Comparison of ENCODE assay signal across 15 cellular contexts in the genomic region with DNA sequence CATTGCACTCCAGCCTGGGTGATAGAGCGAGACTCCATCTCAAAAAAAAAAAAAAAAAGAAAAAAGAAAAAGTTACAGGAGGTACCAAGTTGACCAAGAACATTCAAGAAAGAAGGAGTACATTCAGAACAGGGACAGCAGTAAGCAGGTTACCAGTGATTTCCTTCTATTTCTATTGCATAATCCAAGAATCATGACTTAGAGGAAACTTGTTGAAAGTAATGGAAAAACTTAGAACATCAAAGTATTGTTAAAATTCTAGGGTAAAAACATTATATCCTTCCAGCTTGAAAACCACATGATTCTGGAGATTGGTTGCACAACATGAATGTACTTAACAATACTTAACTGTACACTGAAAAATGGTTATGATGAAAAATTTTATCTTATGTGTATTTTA. TPM values are rescaled to one million over a fixed set of nuclear protein-coding genes. Genes with fewer than 3 reads are reported as not detected.
A peak's percentile ranks its signal among the peaks of the same experiment; 100 is the strongest.
DNase-seq lines count a peak whose midpoint lies in the region; ATAC-seq, FAIRE-seq and TF ChIP-seq lines count a peak whose summit lies in the region.
"Had no signal": no experiment of that assay in that cellular context is flagged by ENCODE, and none has a peak within 500 bp of the region (broad histone marks: within the 10 kb centered on the region; RNA-seq: fewer than 3 reads in every experiment).

No MANE protein-coding gene starts in this region.

- intact Hi-C loops in Calu3 (cut with micrococcal nuclease; ENCODE audit: unreplicated experiment): loop anchor here (1.0 to 5.0 kb wide), 4 partner anchors 15 to 156 kb away; no protein-coding TSS in a partner anchor
- intact Hi-C loops in lower lobe of right lung (cut with DNase I): no loop called here
- intact Hi-C loops in activated T-helper 2 cell treated with anti-CD3 and anti-CD28 coated beads, Interferon-gamma antibody, Interleukin-2, Interleukin-4, amounts not matched to agents 10 μg/mL and 5 μg/mL and 100 μg/mL, durations not matched to agents 14 hours and 24 hours and 36 hours (cut with micrococcal nuclease): no loop called here

- no peak for TF ChIP-seq RAD21 in H1 (IDR thresholded peaks at IDR 0.05 in 1 of 2, conservative IDR thresholded peaks at IDR 0.05 in 1 of 2; ENCODE audit: low read depth in 2 of 2, low read length in 2 of 2)

- no peaks in the 10 kb centered on the region for H3K23me2 ChIP-seq in H1 (ENCODE audit: low read depth, low read length)

- H3K36me3 ChIP-seq in Karpas-422 (ENCODE audit: insufficient read depth, low read length) (no peaks in the 10 kb centered on the region), H1 (ENCODE audit: control insufficient read depth in 2 of 4, insufficient read depth in 4 of 4, low read length in 3 of 4) (no peaks in the 10 kb centered on the region), lower lobe of right lung (no peaks in the 10 kb centered on the region)

- H2AFZ ChIP-seq in Karpas-422 (ENCODE audit: low read length): no peak overlapping the region
- H2AFZ ChIP-seq in H1 (ENCODE audit: low read length): no peak overlapping the region

- DNase-seq in Calu3 (no peak), Karpas-422 (no peak), H1 (ENCODE audit: low read depth in 1 of 2, low spot score in 2 of 2) (no peak), lower lobe of right lung (no peak), HuH-7.5 (ENCODE audit: low spot score) (no peak), RCC 7860 (ENCODE audit: low spot score) (no peak), NCI-H187 (lab: John Stamatoyannopoulos, UW) (no peak)
- DNase-seq in activated T-helper 2 cell treated with anti-CD3 and anti-CD28 coated beads, Interferon-gamma antibody, Interleukin-2, Interleukin-4, amounts not matched to agents 10 μg/mL and 5 μg/mL and 100 μg/mL, durations not matched to agents 14 hours and 24 hours and 36 hours (ENCODE audit: low spot score): no peak
- DNase-seq: COR-L47, NCI-H1417 treated with DMSO at 0.1 percent for 48 hours, NCI-H2029 treated with DMSO at 0.1 percent for 48 hours, NCI-H524, SIG-M5 had no signal

- H3K27ac Mint-ChIP-seq in Calu3 (ENCODE audit: unreplicated experiment): peak overlapping the region; percentile 57
- H3K27ac Mint-ChIP-seq in activated T-helper 2 cell treated with anti-CD3 and anti-CD28 coated beads, Interferon-gamma antibody, Interleukin-2, Interleukin-4, amounts not matched to agents 10 μg/mL and 5 μg/mL and 100 μg/mL, durations not matched to agents 14 hours and 24 hours and 36 hours: no peak overlapping the region

- H2BK15ac ChIP-seq in H1 (ENCODE audit: low read length): no peak overlapping the region

- TF ChIP-seq EP300 in H1 (IDR thresholded peaks at IDR 0.05; ENCODE audit: borderline replicate concordance in 1 of 2, low read depth in 2 of 2, low read length in 2 of 2): no peak

- H2BK120ac ChIP-seq in H1 (replicated peaks; ENCODE audit: low read depth, low read length): no peak overlapping the region

- BruUV-seq in Calu3 (replicated peaks; lab: Mats Ljungman, UMichigan): no TSS peak

- no peak overlapping the region for H2AK5ac ChIP-seq in H1 (ENCODE audit: low read depth, low read length)

- H3K9me2 ChIP-seq in Karpas-422 (replicated peaks; ENCODE audit: insufficient read depth, low read length): no peaks in the 10 kb centered on the region

- H3K4me3 Mint-ChIP-seq in Calu3 (ENCODE audit: low read depth, unreplicated experiment): no peak overlapping the region
- no peak overlapping the region for H3K4me3 Mint-ChIP-seq in activated T-helper 2 cell treated with anti-CD3 and anti-CD28 coated beads, Interferon-gamma antibody, Interleukin-2, Interleukin-4, amounts not matched to agents 10 μg/mL and 5 μg/mL and 100 μg/mL, durations not matched to agents 14 hours and 24 hours and 36 hours (ENCODE audit: low read depth)

- peaks cover 15% of the 10 kb centered on the region; the same call in 1 of the 2 replicates for H4K20me1 ChIP-seq in Karpas-422 (ENCODE audit: insufficient read depth, low read depth, low read length)
- H4K20me1 ChIP-seq in H1 (replicated peaks in 1 of 2; ENCODE audit: control insufficient read depth in 1 of 2, insufficient read depth in 2 of 2, low read length in 2 of 2): no peaks in the 10 kb centered on the region

- H4K5ac ChIP-seq in H1 (ENCODE audit: insufficient read length, low read depth, low read length): peak overlapping the region; percentile 49

- H2BK12ac ChIP-seq in H1 (ENCODE audit: low read depth, low read length): no peak overlapping the region

- no peak overlapping the region for H3K4ac ChIP-seq in H1 (replicated peaks; ENCODE audit: insufficient read length, low read depth, low read length)

- FAIRE-seq in H1 (lab: Jason Lieb, UNC) (no peak), RCC 7860 (lab: Jason Lieb, UNC) (no peak)
- FAIRE-seq: A204.1 had no signal

- H3K9me3 Mint-ChIP-seq in Calu3 (ENCODE audit: low read depth, unreplicated experiment): no peaks in the 10 kb centered on the region
- no peaks in the 10 kb centered on the region for H3K9me3 Mint-ChIP-seq in activated T-helper 2 cell treated with anti-CD3 and anti-CD28 coated beads, Interferon-gamma antibody, Interleukin-2, Interleukin-4, amounts not matched to agents 10 μg/mL and 5 μg/mL and 100 μg/mL, durations not matched to agents 14 hours and 24 hours and 36 hours

- TF ChIP-seq CTCF in Calu3 (IDR thresholded peaks at IDR 0.05; ENCODE audit: unreplicated experiment) (no peak), H1 (IDR thresholded peaks at IDR 0.05; ENCODE audit: control extremely low read depth in 1 of 3, insufficient read depth in 1 of 3, low read depth in 1 of 3, low read length in 3 of 3) (no peak), lower lobe of right lung (IDR thresholded peaks at IDR 0.05) (no peak)

- H3K4me1 ChIP-seq in Karpas-422 (ENCODE audit: low read length): peaks cover 96% of the 10 kb centered on the region
- H3K4me1 ChIP-seq in H1 (replicated peaks in 1 of 4; ENCODE audit: control insufficient read depth in 3 of 4, insufficient read depth in 4 of 4, low read length in 3 of 4): peaks cover 2 to 37% (median 27%) of the 10 kb centered on the region in 4 experiments
- no peaks in the 10 kb centered on the region for H3K4me1 ChIP-seq in lower lobe of right lung

- H3K23ac ChIP-seq in H1 (ENCODE audit: insufficient read length): no peak overlapping the region

- H3K79me1 ChIP-seq in H1 (ENCODE audit: low read depth, low read length): no peaks in the 10 kb centered on the region

- H3K36me3 Mint-ChIP-seq in Calu3 (ENCODE audit: insufficient read depth, unreplicated experiment): peaks cover 12% of the 10 kb centered on the region
- no peaks in the 10 kb centered on the region for H3K36me3 Mint-ChIP-seq in activated T-helper 2 cell treated with anti-CD3 and anti-CD28 coated beads, Interferon-gamma antibody, Interleukin-2, Interleukin-4, amounts not matched to agents 10 μg/mL and 5 μg/mL and 100 μg/mL, durations not matched to agents 14 hours and 24 hours and 36 hours (ENCODE audit: low read depth)

- H3K56ac ChIP-seq in H1 (replicated peaks; ENCODE audit: insufficient read length, low read depth, low read length): no peak overlapping the region

- H3K79me2 ChIP-seq in Karpas-422 (ENCODE audit: low read length) (peaks cover 100% of the 10 kb centered on the region), H1 (ENCODE audit: control insufficient read depth in 1 of 2, insufficient read depth in 2 of 2, low read length in 2 of 2) (peaks cover 3 to 68% of the 10 kb centered on the region in 2 experiments; a peak in 3 of 4 replicates)

- H3K14ac ChIP-seq in H1 (ENCODE audit: insufficient read length): no peak overlapping the region

- H3K9ac ChIP-seq in Karpas-422 (ENCODE audit: low read length): no peak overlapping the region
- no peak overlapping the region for H3K9ac ChIP-seq in H1 (replicated peaks in 1 of 4; ENCODE audit: extremely low read depth in 1 of 4, low read depth in 3 of 4, low read length in 3 of 4)

- no peak overlapping the region for H4K8ac ChIP-seq in H1 (ENCODE audit: extremely low read depth, insufficient read depth, low read length)

- H2BK20ac ChIP-seq in H1 (ENCODE audit: low read length): no peak overlapping the region

- CTCF ChIA-PET in Calu3 (lab: Charles Lee): interaction anchor here (0.7 to 4.8 kb wide), 6 partner anchors 14 to 766 kb away, joined by 4 to 45 read pairs (median 14); no protein-coding TSS in a partner anchor
- CTCF ChIA-PET in H1 (lab: Charles Lee; ENCODE audit: partially characterized antibody): interaction anchor here (0.6 to 2.0 kb wide), 4 partner anchors 8 to 222 kb away, joined by 3 to 9 read pairs (median 4); no protein-coding TSS in a partner anchor

- H4K91ac ChIP-seq in H1 (replicated peaks; ENCODE audit: insufficient read length, low read length): no peak overlapping the region

- ATAC-seq in lower lobe of right lung: peak in 1 of 2 donors; percentile 65

- TF ChIP-seq POLR2A in H1 (IDR thresholded peaks at IDR 0.05; ENCODE audit: control extremely low read depth in 1 of 2, low read depth in 2 of 2, low read length in 2 of 2): no peak

- no peak overlapping the region for H2BK5ac ChIP-seq in H1 (ENCODE audit: low read depth, low read length)

- WGBS in H1 (ENCODE audit: extremely low coverage in 1 of 2, insufficient coverage in 1 of 2, insufficient read length in 1 of 2, insufficient replicate concordance in 2 of 2, low coverage in 1 of 2, low lambda C conversion rate in 2 of 2, missing lambda C conversion rate in 1 of 2), 2 experiments: no CpG with 5 or more reads among the region's 1 CpG

- no peaks in the 10 kb centered on the region for H3K27me3 ChIP-seq in Karpas-422 (ENCODE audit: low read length)
- no peaks in the 10 kb centered on the region for H3K27me3 ChIP-seq in H1 (replicated peaks in 1 of 4; ENCODE audit: control insufficient read depth in 3 of 4, extremely low read depth in 1 of 4, insufficient read depth in 3 of 4, low read length in 3 of 4)
- no peaks in the 10 kb centered on the region for H3K27me3 ChIP-seq in lower lobe of right lung (ENCODE audit: low read depth)

- H3K27ac ChIP-seq in Karpas-422 (ENCODE audit: low read length) (peak overlapping the region; percentile 40; the same call in 1 of the 2 replicates), H1 (ENCODE audit: low read depth, low read length) (no peak overlapping the region), lower lobe of right lung (peak overlapping the region; percentile 5)
- H3K27ac ChIP-seq: C4-2B had no signal

- H3K4me3 ChIP-seq in Karpas-422 (ENCODE audit: low read length): no peak overlapping the region
- H3K4me3 ChIP-seq in H1 (ENCODE audit: extremely low read depth in 1 of 4, insufficient read depth in 2 of 4, low read depth in 3 of 4, low read length in 4 of 4): peak overlapping the region in 1 of 4 experiments; percentile 43; a peak in 1 of 8 replicates
- no peak overlapping the region for H3K4me3 ChIP-seq in lower lobe of right lung

- no peaks in the 10 kb centered on the region for H3K27me3 Mint-ChIP-seq in Calu3 (ENCODE audit: unreplicated experiment)
- peaks cover 16% of the 10 kb centered on the region for H3K27me3 Mint-ChIP-seq in activated T-helper 2 cell treated with anti-CD3 and anti-CD28 coated beads, Interferon-gamma antibody, Interleukin-2, Interleukin-4, amounts not matched to agents 10 μg/mL and 5 μg/mL and 100 μg/mL, durations not matched to agents 14 hours and 24 hours and 36 hours (ENCODE audit: low read depth)

- H3K4me2 ChIP-seq in Karpas-422 (ENCODE audit: low read depth, low read length, poor library complexity, severe bottlenecking): no peak overlapping the region
- H3K4me2 ChIP-seq in H1 (ENCODE audit: insufficient read depth in 1 of 2, low read depth in 2 of 2, low read length in 2 of 2): peak overlapping the region in 1 of 2 experiments; percentile 45; a peak in 2 of 4 replicates

- POLR2A ChIA-PET in H1 (lab: Charles Lee; ENCODE audit: partially characterized antibody): no interaction called here

- H3K18ac ChIP-seq in H1 (ENCODE audit: extremely low read depth, low read length): no peak overlapping the region

- H3K9me3 ChIP-seq in Karpas-422 (ENCODE audit: low read length) (no peaks in the 10 kb centered on the region), H1 (ENCODE audit: insufficient read depth in 2 of 2, low read depth in 1 of 2, low read length in 1 of 2) (no peaks in the 10 kb centered on the region), lower lobe of right lung (no peaks in the 10 kb centered on the region)

- H3K4me1 Mint-ChIP-seq in Calu3 (ENCODE audit: low read depth, unreplicated experiment): peaks cover 71% of the 10 kb centered on the region
- H3K4me1 Mint-ChIP-seq in activated T-helper 2 cell treated with anti-CD3 and anti-CD28 coated beads, Interferon-gamma antibody, Interleukin-2, Interleukin-4, amounts not matched to agents 10 μg/mL and 5 μg/mL and 100 μg/mL, durations not matched to agents 14 hours and 24 hours and 36 hours (ENCODE audit: low read depth): no peaks in the 10 kb centered on the region

RNA-seq across cellular contexts. Expression of a gene that starts 25.2 kb away (rescaled TPM):
- total RNA-seq in Calu3 (2022): 108 and 128 TPM in 2 replicates
- 80.1 and 81.6 TPM in 2 replicates for total RNA-seq in Karpas-422 (2014; rRNA removed; shearing (Covaris generic); ENCODE audit: low replicate concordance)
- 22.1 and 22.9 TPM in 2 replicates for total RNA-seq in H1 (2021; fragmentation: NEBNext Ultra II Directional; extraction: Animal tissue kit (Norgen Biotek cat#: 25700))
- polyA plus RNA-seq in H1 (2011; rRNA removed): 2.4 and 4.4 TPM in 2 replicates
- 3.9 TPM for polyA plus RNA-seq in H1 (2011; cell fraction: cytosol; rRNA removed)
- polyA plus RNA-seq in H1 (2011; cell fraction: nucleus; rRNA removed): 7.7 TPM
- polyA plus RNA-seq in H1 (2012, experiment 1 of 2): 6.0 to 7.7 TPM (median 6.6 TPM) in 4 replicates
- 0.41 TPM for polyA plus RNA-seq in H1 (2012, experiment 2 of 2)
- 7.0 TPM for polyA plus RNA-seq in H1 (2013, experiment 1 of 2)
- polyA plus RNA-seq in H1 (2013, experiment 2 of 2): 6.5 TPM
- polyA minus RNA-seq in H1 (2011; rRNA and poly(A)+ RNA removed): 22.0 and 36.0 TPM in 2 replicates
- polyA minus RNA-seq in H1 (2011; cell fraction: cytosol; rRNA and poly(A)+ RNA removed): 19.2 TPM
- polyA minus RNA-seq in H1 (2011; cell fraction: nucleus; rRNA and poly(A)+ RNA removed): 75.5 TPM
- 85.1 TPM for total RNA-seq in lower lobe of right lung
- 0.67 and 0.82 TPM in 2 replicates for total RNA-seq in activated T-helper 2 cell treated with anti-CD3 and anti-CD28 coated beads, Interferon-gamma antibody, Interleukin-2, Interleukin-4, amounts not matched to agents 10 μg/mL and 5 μg/mL and 100 μg/mL, durations not matched to agents 14 hours and 24 hours and 36 hours

Comparison
In these comparisons a context has a peak if more than half of its experiments do, and no peak if none do; other contexts are left out.
1. RNA of a gene that starts 25.2 kb away (total RNA-seq): 108 to 128 TPM in Calu3, 85.1 TPM in lower lobe of right lung (single experiment), 80.1 to 81.6 TPM in Karpas-422 and 22.1 to 22.9 TPM in H1; 0.67 to 0.82 TPM in activated T-helper 2 cell treated with anti-CD3 and anti-CD28 coated beads, Interferon-gamma antibody, Interleukin-2, Interleukin-4, amounts not matched to agents 10 μg/mL and 5 μg/mL and 100 μg/mL, durations not matched to agents 14 hours and 24 hours and 36 hours; every median in the first group is over 10 times any median in the second.